ENCODE assay signal across 9 cellular contexts in the genomic region with DNA sequence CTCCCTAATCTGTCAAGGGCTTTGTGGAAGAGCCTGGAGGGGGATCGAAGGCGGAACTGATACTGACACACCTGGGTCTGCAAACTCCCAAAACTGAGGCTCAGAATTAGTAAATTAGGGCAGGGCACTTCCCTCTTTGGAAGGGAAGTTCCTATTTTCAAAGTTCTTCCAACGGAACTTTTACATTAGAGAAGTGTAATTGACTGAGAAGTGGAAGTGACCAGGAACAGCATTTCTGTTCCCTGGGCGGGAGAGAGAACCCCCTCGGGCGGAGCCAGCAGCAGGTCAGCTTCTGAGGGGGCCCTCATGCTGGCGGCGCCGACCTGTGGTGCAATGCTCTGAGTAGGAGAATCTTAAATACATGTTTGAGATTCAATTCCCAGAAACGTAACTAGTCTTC. TPM values are rescaled to one million over a fixed set of nuclear protein-coding genes. Genes with fewer than 3 reads are reported as not detected.
DNase-seq lines count a peak whose midpoint lies in the region; ATAC-seq, FAIRE-seq and TF ChIP-seq lines count a peak whose summit lies in the region.
"Had no signal": no experiment of that assay in that cellular context is flagged by ENCODE, and none has a peak within 500 bp of the region (broad histone marks: within the 10 kb centered on the region; RNA-seq: fewer than 3 reads in every experiment).

No MANE protein-coding gene starts in this region.

- H3K4me1 ChIP-seq in kidney (ENCODE audit: control insufficient read depth in 1 of 2, insufficient read depth in 1 of 2, low read depth in 1 of 2, low read length in 2 of 2) (peaks cover 0 to 5% of the 10 kb centered on the region in 2 donors), tibial artery (peaks cover 0 to 23% (median 11%) of the 10 kb centered on the region in 4 donors)

- TF ChIP-seq CTCF in VCaP (conservative IDR thresholded peaks at IDR 0.05), result no peak
- TF ChIP-seq CTCF in kidney (IDR thresholded peaks at IDR 0.05; ENCODE audit: borderline replicate concordance, extremely low read depth, insufficient read depth), result no peak
- TF ChIP-seq CTCF in tibial artery (IDR thresholded peaks at IDR 0.05), result no peak

- H3K4me1 Mint-ChIP-seq in activated CD8-positive, alpha-beta memory T cell treated with anti-CD3 and anti-CD28 coated beads, Interleukin-2, amount 10 ng/mL, durations not matched to agents 7 days and 5 days, result peaks cover 29% of the 10 kb centered on the region

- peaks cover 3% of the 10 kb centered on the region for H3K36me3 Mint-ChIP-seq in activated CD8-positive, alpha-beta memory T cell treated with anti-CD3 and anti-CD28 coated beads, Interleukin-2, amount 10 ng/mL, durations not matched to agents 7 days and 5 days

- H3K9me3 ChIP-seq in kidney (ENCODE audit: control insufficient read depth in 1 of 2, low read length in 2 of 2) (no peaks in the 10 kb centered on the region), tibial artery (no peaks in the 10 kb centered on the region)

- no peaks in the 10 kb centered on the region for H3K27me3 Mint-ChIP-seq in activated CD8-positive, alpha-beta memory T cell treated with anti-CD3 and anti-CD28 coated beads, Interleukin-2, amount 10 ng/mL, durations not matched to agents 7 days and 5 days

- no peaks in the 10 kb centered on the region for H3K9me3 Mint-ChIP-seq in activated CD8-positive, alpha-beta memory T cell treated with anti-CD3 and anti-CD28 coated beads, Interleukin-2, amount 10 ng/mL, durations not matched to agents 7 days and 5 days (ENCODE audit: low read depth)

- no peaks in the 10 kb centered on the region for H3K27me3 ChIP-seq in tibial artery

- H3K27ac ChIP-seq in VCaP (peak overlapping the region; percentile 90), kidney (ENCODE audit: low read depth in 2 of 2, low read length in 2 of 2) (no peak overlapping the region), tibial artery (peak overlapping the region; percentile 96 to 98)

- peak overlapping the region in 1 of 2 donors; percentile 64 for H3K4me3 ChIP-seq in kidney (ENCODE audit: low read length in 2 of 2)
- H3K4me3 ChIP-seq in tibial artery, result peak overlapping the region; percentile 98 to 99

- ATAC-seq in activated CD8-positive, alpha-beta memory T cell treated with anti-CD3 and anti-CD28 coated beads, Interleukin-2, amount 10 ng/mL, durations not matched to agents 7 days and 5 days, result no peak
- ATAC-seq in HG03565 (IDR thresholded peaks at IDR 0.05; ENCODE audit: unreplicated experiment) (no peak), HG03520 (IDR thresholded peaks at IDR 0.05; ENCODE audit: unreplicated experiment) (no peak)

- no peaks in the 10 kb centered on the region for H3K36me3 ChIP-seq in kidney (ENCODE audit: control insufficient read depth in 1 of 2, insufficient read depth in 2 of 2, low read length in 2 of 2)
- H3K36me3 ChIP-seq in tibial artery, result no peaks in the 10 kb centered on the region

- no peak for DNase-seq in activated CD8-positive, alpha-beta memory T cell treated with anti-CD3 and anti-CD28 coated beads, Interleukin-2, amount 10 ng/mL, durations not matched to agents 7 days and 5 days
- DNase-seq in activated CD8-positive, alpha-beta memory T cell treated with anti-CD3 and anti-CD28 coated beads for 24 hours, result no peak
- DNase-seq in kidney (peak; percentile 74), tibial artery (peak; percentile 30 to 64), hepatic stellate cell (ENCODE audit: low spot score) (no peak)

- CTCF ChIA-PET in activated CD8-positive, alpha-beta memory T cell treated with anti-CD3 and anti-CD28 coated beads, Interleukin-2, amount 10 ng/mL, durations not matched to agents 7 days and 5 days (lab: Charles Lee), result interaction anchor here (0.9 to 5.6 kb wide), 29 partner anchors 9 to 208 kb away, joined by 3 to 85 read pairs (median 6); a partner anchor contains a TSS

- intact Hi-C loops in kidney (cut with DNase I), result no loop called here
- intact Hi-C loops in tibial artery (cut with DNase I; ENCODE audit: low total_unique reads), result loop anchor here (5.0 to 10.0 kb wide), 2 partner anchors 80 to 122 kb away; no protein-coding TSS in a partner anchor

- H3K4me3 Mint-ChIP-seq in activated CD8-positive, alpha-beta memory T cell treated with anti-CD3 and anti-CD28 coated beads, Interleukin-2, amount 10 ng/mL, durations not matched to agents 7 days and 5 days, result peak overlapping the region; percentile 99

- no peak overlapping the region for H3K9ac ChIP-seq in kidney (ENCODE audit: low read length in 2 of 2)

- peak overlapping the region; percentile 21 for H3K27ac Mint-ChIP-seq in activated CD8-positive, alpha-beta memory T cell treated with anti-CD3 and anti-CD28 coated beads, Interleukin-2, amount 10 ng/mL, durations not matched to agents 7 days and 5 days

- FAIRE-seq in kidney (lab: Jason Lieb, UNC), result no peak

RNA-seq across cellular contexts. Expression of a gene that starts 1.1 kb away (rescaled TPM):
- total RNA-seq in activated CD8-positive, alpha-beta memory T cell treated with anti-CD3 and anti-CD28 coated beads, Interleukin-2, amount 10 ng/mL, durations not matched to agents 7 days and 5 days, result 10 to 100 TPM; 40.0 to 49.2 TPM
- 20.6 TPM for total RNA-seq in kidney
- 2.0 TPM for polyA plus RNA-seq in kidney (ENCODE audit: insufficient read depth, low read depth, low replicate concordance)

RNA-seq across cellular contexts. Expression of a gene that starts 19.8 kb away (rescaled TPM):
- under 1 TPM; 0.19 to 0.35 TPM for total RNA-seq in activated CD8-positive, alpha-beta memory T cell treated with anti-CD3 and anti-CD28 coated beads, Interleukin-2, amount 10 ng/mL, durations not matched to agents 7 days and 5 days
- 3.5 TPM for total RNA-seq in kidney
- 47.9 TPM for polyA plus RNA-seq in kidney (ENCODE audit: insufficient read depth, low read depth, low replicate concordance)
- total RNA-seq: cerebellum had no signal

RNA-seq across cellular contexts. Expression of a gene that starts 36.6 kb away (rescaled TPM):
- total RNA-seq in activated CD8-positive, alpha-beta memory T cell treated with anti-CD3 and anti-CD28 coated beads, Interleukin-2, amount 10 ng/mL, durations not matched to agents 7 days and 5 days, result 10 to 100 TPM; 21.2 to 22.2 TPM
- 21.2 TPM for total RNA-seq in kidney
- 11.9 TPM for polyA plus RNA-seq in kidney (ENCODE audit: insufficient read depth, low read depth, low replicate concordance)

RNA-seq across cellular contexts. Expression of a gene that starts 56.2 kb away (rescaled TPM):
- not detected for total RNA-seq in activated CD8-positive, alpha-beta memory T cell treated with anti-CD3 and anti-CD28 coated beads, Interleukin-2, amount 10 ng/mL, durations not matched to agents 7 days and 5 days
- total RNA-seq in kidney, result 0.25 TPM
- 0.52 TPM for polyA plus RNA-seq in kidney (ENCODE audit: insufficient read depth, low read depth, low replicate concordance)

Comparison
In these comparisons a context has a peak if more than half of its experiments do, and no peak if none do; other contexts are left out.
1. DNase-seq: peak in kidney (single experiment) and tibial artery (2 of 2); none in activated CD8-positive, alpha-beta memory T cell treated with anti-CD3 and anti-CD28 coated beads, Interleukin-2, amount 10 ng/mL, durations not matched to agents 7 days and 5 days (single experiment), activated CD8-positive, alpha-beta memory T cell treated with anti-CD3 and anti-CD28 coated beads for 24 hours (single experiment) and hepatic stellate cell (single experiment).
2. H3K27ac ChIP-seq: peak in VCaP (single experiment) and tibial artery (2 of 2); none in kidney (0 of 2).